ENCODE assay signal across 9 cellular contexts in genomic region chr5:173707392-173707791, GRCh38.
A peak's percentile ranks its signal among the peaks of the same experiment; 100 is the strongest.
DNase-seq lines count a peak whose midpoint lies in the region; ATAC-seq and TF ChIP-seq lines count a peak whose summit lies in the region.
"Had no signal": no experiment of that assay in that cellular context is flagged by ENCODE, and none has a peak within 500 bp of the region (broad histone marks: within the 10 kb centered on the region; RNA-seq: fewer than 3 reads in every experiment).

No MANE protein-coding gene starts in this region.

- WGBS in testis, 2 donors = 66 to 77% methylated on average over 4 of the region's 4 CpGs

- H3K4me1 Mint-ChIP-seq in activated T-helper 17 cell treated with anti-CD3 and anti-CD28 coated beads, Interleukin-2, amount 50 U/mL, for 72 hours = peaks cover 4% of the 10 kb centered on the region
- no peaks in the 10 kb centered on the region for H3K4me1 Mint-ChIP-seq in stimulated activated naive CD8-positive, alpha-beta T cell treated with anti-CD3 and anti-CD28 coated beads, Interleukin-15, amount 100 ng/mL, for 72 hours

- no peak overlapping the region for H3K4me3 ChIP-seq in testis
- H3K4me3 ChIP-seq in H7 (ENCODE audit: insufficient read depth, low read depth, low read length) = no peak overlapping the region
- H3K4me3 ChIP-seq: cardiac muscle cell had no signal

- no peaks in the 10 kb centered on the region for H3K9me3 ChIP-seq in testis

- peaks cover 5% of the 10 kb centered on the region for H3K27me3 Mint-ChIP-seq in activated T-helper 17 cell treated with anti-CD3 and anti-CD28 coated beads, Interleukin-2, amount 50 U/mL, for 72 hours
- no peaks in the 10 kb centered on the region for H3K27me3 Mint-ChIP-seq in stimulated activated naive CD8-positive, alpha-beta T cell treated with anti-CD3 and anti-CD28 coated beads, Interleukin-15, amount 100 ng/mL, for 72 hours

- no peak for TF ChIP-seq CTCF in testis (IDR thresholded peaks at IDR 0.05)

- H3K27ac ChIP-seq in epithelial cell of prostate (peak overlapping the region; percentile 35), testis (no peak overlapping the region)
- H3K27ac ChIP-seq: cardiac muscle cell, KMS-11 had no signal

- no peak for TF ChIP-seq POLR2A in testis (IDR thresholded peaks at IDR 0.05)

- intact Hi-C loops in testis (cut with DNase I; ENCODE audit: low total_unique reads) = no loop called here

- H3K4me1 ChIP-seq in testis = no peaks in the 10 kb centered on the region

- no peaks in the 10 kb centered on the region for H3K9me3 Mint-ChIP-seq in activated T-helper 17 cell treated with anti-CD3 and anti-CD28 coated beads, Interleukin-2, amount 50 U/mL, for 72 hours
- no peaks in the 10 kb centered on the region for H3K9me3 Mint-ChIP-seq in stimulated activated naive CD8-positive, alpha-beta T cell treated with anti-CD3 and anti-CD28 coated beads, Interleukin-15, amount 100 ng/mL, for 72 hours

- ATAC-seq in GM19397 (IDR thresholded peaks at IDR 0.05; ENCODE audit: unreplicated experiment) (peak; percentile 77), HG03520 (IDR thresholded peaks at IDR 0.05; ENCODE audit: unreplicated experiment) (peak; percentile 47)
- ATAC-seq in activated T-helper 17 cell treated with anti-CD3 and anti-CD28 coated beads, Interleukin-2, amount 50 U/mL, for 72 hours (replicated peaks) = no peak
- ATAC-seq in stimulated activated naive CD8-positive, alpha-beta T cell treated with anti-CD3 and anti-CD28 coated beads, Interleukin-15, amount 100 ng/mL, for 72 hours = no peak

- H3K27ac Mint-ChIP-seq in activated T-helper 17 cell treated with anti-CD3 and anti-CD28 coated beads, Interleukin-2, amount 50 U/mL, for 72 hours = no peak overlapping the region
- no peak overlapping the region for H3K27ac Mint-ChIP-seq in stimulated activated naive CD8-positive, alpha-beta T cell treated with anti-CD3 and anti-CD28 coated beads, Interleukin-15, amount 100 ng/mL, for 72 hours

- no peak overlapping the region for H3K4me3 Mint-ChIP-seq in activated T-helper 17 cell treated with anti-CD3 and anti-CD28 coated beads, Interleukin-2, amount 50 U/mL, for 72 hours
- no peak overlapping the region for H3K4me3 Mint-ChIP-seq in stimulated activated naive CD8-positive, alpha-beta T cell treated with anti-CD3 and anti-CD28 coated beads, Interleukin-15, amount 100 ng/mL, for 72 hours

- H3K27me3 ChIP-seq in testis (no peaks in the 10 kb centered on the region), H7 (ENCODE audit: control insufficient read depth, insufficient read depth, low read length) (no peaks in the 10 kb centered on the region)
- H3K27me3 ChIP-seq: cardiac muscle cell had no signal

- H3K36me3 Mint-ChIP-seq in activated T-helper 17 cell treated with anti-CD3 and anti-CD28 coated beads, Interleukin-2, amount 50 U/mL, for 72 hours (ENCODE audit: low read depth) = no peaks in the 10 kb centered on the region

- no peaks in the 10 kb centered on the region for H3K36me3 ChIP-seq in testis (ENCODE audit: low read depth, missing control alignments)
- no peaks in the 10 kb centered on the region for H3K36me3 ChIP-seq in H7 (replicated peaks; ENCODE audit: control insufficient read depth, insufficient read depth, low read length)
- H3K36me3 ChIP-seq: cardiac muscle cell had no signal

- DNase-seq in epithelial cell of prostate (ENCODE audit: low read depth, low spot score) (peak; percentile 51), testis (peak; percentile 25), H7 (no peak)
- DNase-seq in stimulated activated naive CD8-positive, alpha-beta T cell treated with anti-CD3 and anti-CD28 coated beads, Interleukin-15, amount 100 ng/mL, for 72 hours = no peak

Comparison
In these comparisons a context has a peak if more than half of its experiments do, and no peak if none do; other contexts are left out.
1. ATAC-seq: peak in GM19397 (single experiment) and HG03520 (single experiment); none in activated T-helper 17 cell treated with anti-CD3 and anti-CD28 coated beads, Interleukin-2, amount 50 U/mL, for 72 hours (single experiment) and stimulated activated naive CD8-positive, alpha-beta T cell treated with anti-CD3 and anti-CD28 coated beads, Interleukin-15, amount 100 ng/mL, for 72 hours (single experiment).
2. DNase-seq: peak in epithelial cell of prostate (single experiment) and testis (single experiment); none in H7 (single experiment) and stimulated activated naive CD8-positive, alpha-beta T cell treated with anti-CD3 and anti-CD28 coated beads, Interleukin-15, amount 100 ng/mL, for 72 hours (0 of 2).